Comparison of ENCODE assay signal across 8 cellular contexts in genomic region chr2:27081984-27082772, GRCh38. TPM values are rescaled to one million over a fixed set of nuclear protein-coding genes. Genes with fewer than 3 reads are reported as not detected.
DNase-seq lines count a peak whose midpoint lies in the region; ATAC-seq and TF ChIP-seq lines count a peak whose summit lies in the region.

No MANE protein-coding gene starts in this region.

- TF ChIP-seq POLR2A in sigmoid colon (IDR thresholded peaks at IDR 0.05), result no peak

- no peaks in the 10 kb centered on the region for H3K36me3 Mint-ChIP-seq in GM23338 (ENCODE audit: low read depth)

- H3K4me2 ChIP-seq in GM23338, result peak overlapping the region; percentile 61; the same call in 1 of the 2 replicates

- H3F3A ChIP-seq in GM23338 (replicated peaks; ENCODE audit: low read depth), result 0 out of 2 replicates have a peak, but pooled peaks cover 5% of the 10 kb centered on the region

- TF ChIP-seq CTCF in GM23338 (conservative IDR thresholded peaks at IDR 0.05; ENCODE audit: low read depth in 2 of 2), result no peak
- no peak for TF ChIP-seq CTCF in sigmoid colon (IDR thresholded peaks at IDR 0.05)

- intact Hi-C loops in sigmoid colon (cut with DNase I), result no loop called here

- DNase-seq in GM23338 (ENCODE audit: low spot score) (no peak), NT2/D1 (ENCODE audit: low read depth, low spot score) (no peak), sigmoid colon (no peak), SIG-M5 (lab: John Stamatoyannopoulos, UW) (no peak), DMS153 (lab: John Stamatoyannopoulos, UW) (no peak)
- DNase-seq in effector memory CD4-positive, alpha-beta T cell, result no peak

- H2AFZ ChIP-seq in GM23338, result no peak overlapping the region

- H3K27me3 Mint-ChIP-seq in GM23338 (ENCODE audit: insufficient read depth, low read depth, poor library complexity), result peaks cover 29% of the 10 kb centered on the region

- no peak overlapping the region for H3K27ac Mint-ChIP-seq in GM23338

- peaks cover 40% of the 10 kb centered on the region for H3K4me1 Mint-ChIP-seq in GM23338

- H3K9me3 Mint-ChIP-seq in GM23338, result no peaks in the 10 kb centered on the region; the same call in 2 of the 3 replicates

- H3K4me3 ChIP-seq in GM23338 (no peak overlapping the region), NT2/D1 (ENCODE audit: insufficient read length, low read depth) (no peak overlapping the region), sigmoid colon (peak overlapping the region in 2 of 4 donors; percentile 75 to 91)
- H3K4me3 ChIP-seq in effector memory CD4-positive, alpha-beta T cell (ENCODE audit: insufficient read depth, low read depth, low read length, poor library complexity, severe bottlenecking), result peak overlapping the region; percentile 19

- no peaks in the 10 kb centered on the region for H3K36me3 ChIP-seq in GM23338 (ENCODE audit: insufficient read depth)
- no peaks in the 10 kb centered on the region for H3K36me3 ChIP-seq in NT2/D1 (ENCODE audit: insufficient read depth, insufficient read length, low read length)
- H3K36me3 ChIP-seq in effector memory CD4-positive, alpha-beta T cell (ENCODE audit: control insufficient read depth, insufficient read depth, low read length), result no peaks in the 10 kb centered on the region
- H3K36me3 ChIP-seq in sigmoid colon, result peaks cover 9 to 28% (median 15%) of the 10 kb centered on the region in 4 donors

- H3K4me1 ChIP-seq in GM23338 (ENCODE audit: insufficient read depth) (peaks cover 11% of the 10 kb centered on the region), NT2/D1 (ENCODE audit: insufficient read depth, insufficient read length) (peaks cover 10% of the 10 kb centered on the region), sigmoid colon (peaks cover 0 to 89% (median 75%) of the 10 kb centered on the region in 4 donors)
- peaks cover 30% of the 10 kb centered on the region for H3K4me1 ChIP-seq in effector memory CD4-positive, alpha-beta T cell (ENCODE audit: control insufficient read depth, insufficient read depth, low read length, poor library complexity, severe bottlenecking)

- ATAC-seq in GM23338 (no peak), HG03469 (IDR thresholded peaks at IDR 0.05; ENCODE audit: unreplicated experiment) (no peak), HG03095 (IDR thresholded peaks at IDR 0.05; ENCODE audit: unreplicated experiment) (no peak)

- TF ChIP-seq EP300 in sigmoid colon (IDR thresholded peaks at IDR 0.05), result no peak

- H3K27ac ChIP-seq in GM23338 (ENCODE audit: low read depth) (no peak overlapping the region), sigmoid colon (peak overlapping the region; percentile 94 to 98 (median 97))
- H3K27ac ChIP-seq in effector memory CD4-positive, alpha-beta T cell (ENCODE audit: insufficient read depth, low read length, poor library complexity, severe bottlenecking), result peak overlapping the region; percentile 63

- H3K9me3 ChIP-seq in NT2/D1 (ENCODE audit: insufficient read depth, low read length) (no peaks in the 10 kb centered on the region), sigmoid colon (no peaks in the 10 kb centered on the region)
- no peaks in the 10 kb centered on the region for H3K9me3 ChIP-seq in effector memory CD4-positive, alpha-beta T cell (ENCODE audit: control insufficient read depth, low read length)

- H3K27me3 ChIP-seq in GM23338 (ENCODE audit: insufficient read depth) (peaks cover 11% of the 10 kb centered on the region), NT2/D1 (ENCODE audit: insufficient read depth, insufficient read length) (peaks cover 5% of the 10 kb centered on the region), sigmoid colon (no peaks in the 10 kb centered on the region)
- H3K27me3 ChIP-seq in effector memory CD4-positive, alpha-beta T cell (replicated peaks; ENCODE audit: control insufficient read depth, insufficient read depth, low read length, poor library complexity, severe bottlenecking), result no peaks in the 10 kb centered on the region

- H4K20me1 ChIP-seq in GM23338 (replicated peaks; ENCODE audit: insufficient read depth), result no peaks in the 10 kb centered on the region

- no peaks in the 10 kb centered on the region for H3K79me2 ChIP-seq in GM23338 (replicated peaks; ENCODE audit: insufficient read depth)

- 92 to 94% methylated on average over 38 of the region's 38 CpGs for WGBS in sigmoid colon, 2 donors

- no peaks in the 10 kb centered on the region for H3K9me2 ChIP-seq in GM23338 (ENCODE audit: insufficient read depth)

- peak overlapping the region; percentile 32 for H3K9ac ChIP-seq in NT2/D1 (ENCODE audit: insufficient read length, low read depth)

- no peak overlapping the region for H3K4me3 Mint-ChIP-seq in GM23338

TF ChIP-seq in GM23338, 12 proteins besides CTCF, POLR2A, EP300 and RAD21:
- no peak for TF ChIP-seq REST (IDR thresholded peaks at IDR 0.05; ENCODE audit: unreplicated experiment)

RNA-seq across cellular contexts. Expression of gene EMILIN1, which starts 3.8 kb away (rescaled TPM):
- 4.8 and 15.4 TPM in 2 replicates for total RNA-seq in GM23338 (2014; rRNA removed; shearing (Covaris generic))
- 3.2 and 4.5 TPM in 2 replicates for polyA plus RNA-seq in GM23338 (2016; fragmentation: Nextera tagmentation; extraction: Ambion mirVana)
- total RNA-seq in sigmoid colon, result 100 to 1,000 TPM; 156 to 350 (median 279) TPM
- polyA plus RNA-seq in sigmoid colon, result 10 to 100 TPM in 1 of 3 donors, 1 to 10 TPM in 2; 4.8 to 50.9 (median 5.3) TPM

RNA-seq across cellular contexts. Expression of gene KHK, which starts 4.4 kb away (rescaled TPM):
- 8.8 and 9.7 TPM in 2 replicates for total RNA-seq in GM23338 (2014; rRNA removed; shearing (Covaris generic))
- polyA plus RNA-seq in GM23338 (2016; fragmentation: Nextera tagmentation; extraction: Ambion mirVana) (8.4 and 9.7 TPM in 2 replicates), sigmoid colon (10 to 100 TPM in 1 of 3 donors, 1 to 10 TPM in 2; 2.4 to 12.7 (median 6.7) TPM)
- 1 to 10 TPM; 1.6 to 5.3 (median 3.8) TPM for total RNA-seq in sigmoid colon

RNA-seq across cellular contexts. Expression of gene OST4, which starts 10.7 kb away (rescaled TPM):
- 155 and 226 TPM in 2 replicates for total RNA-seq in GM23338 (2014; rRNA removed; shearing (Covaris generic))
- polyA plus RNA-seq in GM23338 (2016; fragmentation: Nextera tagmentation; extraction: Ambion mirVana) (568 and 617 TPM in 2 replicates), sigmoid colon (100 to 1,000 TPM; 366 to 688 (median 635) TPM)
- total RNA-seq in sigmoid colon, result 100 to 1,000 TPM; 244 to 428 (median 382) TPM

RNA-seq across cellular contexts. Expression of gene AGBL5, which starts 30.7 kb away (rescaled TPM):
- total RNA-seq in GM23338 (2014; rRNA removed; shearing (Covaris generic)), result 31.3 and 32.9 TPM in 2 replicates
- polyA plus RNA-seq in GM23338 (2016; fragmentation: Nextera tagmentation; extraction: Ambion mirVana) (17.9 and 18.5 TPM in 2 replicates), sigmoid colon (10 to 100 TPM; 12.4 to 16.2 (median 13.4) TPM)
- 10 to 100 TPM; 16.8 to 23.3 (median 18.1) TPM for total RNA-seq in sigmoid colon

RNA-seq across cellular contexts. Expression of gene CGREF1, which starts 36.8 kb away (rescaled TPM):
- total RNA-seq in GM23338 (2014; rRNA removed; shearing (Covaris generic)), result 2.3 and 4.1 TPM in 2 replicates
- polyA plus RNA-seq in GM23338 (2016; fragmentation: Nextera tagmentation; extraction: Ambion mirVana) (3.5 and 4.5 TPM in 2 replicates), sigmoid colon (1 to 10 TPM in 1 of 3 donors, not detected in 2; 2.6 TPM)
- 1 to 10 TPM in 2 of 4 donors, under 1 TPM in 2; 0.68 to 1.4 (median 0.97) TPM for total RNA-seq in sigmoid colon
